11 cellular contexts compared by ENCODE assay signal in genomic region chr12:114232187-114232586, GRCh38.
"Had no signal": no experiment of that assay in that cellular context is flagged by ENCODE, and none has a peak within 500 bp of the region (broad histone marks: within the 10 kb centered on the region; RNA-seq: fewer than 3 reads in every experiment).

No MANE protein-coding gene starts in this region.

- H3K9ac ChIP-seq: GM23248 had no signal

- H3K36me3 ChIP-seq: HAP-1 had no signal

- FAIRE-seq: H1, H54 had no signal

- H3K4me1 ChIP-seq: HAP-1 had no signal

- H3K4me2 ChIP-seq: GM23338 had no signal

- H3K9me3 ChIP-seq: HAP-1 had no signal

- DNase-seq: GM23248, GOT3, H7, H9, HCEC 1CT, HFFc6 had no signal

- H2AFZ ChIP-seq: GM23248 had no signal

- H3K27ac ChIP-seq: GM23248 had no signal

- ATAC-seq: GM23338, HCT116 had no signal

- H3K4me3 ChIP-seq: GM23248, GM23338, HAP-1 had no signal
